In the genomic region with DNA sequence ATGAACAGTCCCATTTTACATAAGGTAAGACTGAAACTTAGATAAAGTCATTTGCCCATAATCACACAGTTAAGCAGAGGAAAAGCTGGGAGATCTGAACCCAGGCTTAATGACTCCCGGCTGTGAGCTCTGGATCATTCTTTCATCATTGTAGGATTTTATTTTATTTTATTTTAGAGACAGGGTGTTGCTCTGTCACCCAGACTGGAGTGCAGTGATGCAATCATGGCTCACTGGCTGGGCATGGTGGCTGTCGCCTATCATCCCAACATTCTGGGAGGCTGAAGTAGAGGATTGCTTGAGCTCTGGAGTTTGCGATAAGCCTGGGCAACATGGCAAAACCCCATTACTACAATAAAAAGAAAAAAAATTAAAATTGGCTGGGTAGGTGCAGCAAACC, we compare ENCODE assay signal across 18 cellular contexts.
"Had no signal": no experiment of that assay in that cellular context is flagged by ENCODE, and none has a peak within 500 bp of the region (broad histone marks: within the 10 kb centered on the region; RNA-seq: fewer than 3 reads in every experiment).

No MANE protein-coding gene starts in this region.

- DNase-seq: activated CD4-positive, alpha-beta T cell treated with anti-CD3 and anti-CD28 coated beads, Interleukin-2, amount 10 ng/mL, durations not matched to agents 7 days and 5 days; activated CD8-positive, alpha-beta memory T cell treated with anti-CD3 and anti-CD28 coated beads, Interleukin-2, amount 50 U/mL, for 4 hours; activated effector memory CD4-positive, alpha-beta T cell treated with Interleukin-2 at 50 U/mL for 16 hours; activated naive CD4-positive, alpha-beta T cell treated with anti-CD3 and anti-CD28 coated beads, Interleukin-2, amount 10 ng/mL, durations not matched to agents 7 days and 5 days; activated naive CD8-positive, alpha-beta T cell treated with anti-CD3 and anti-CD28 coated beads, Interleukin-2, amount 50 U/mL, for 24 hours; activated T-cell treated with anti-CD3 and anti-CD28 coated beads, Interleukin-2, amount 50 U/mL, for 4 hours; anterior cingulate cortex; cerebellar nuclear complex; effector CD8-positive, alpha-beta T cell; head of caudate nucleus; left lung; small intestine; stimulated activated CD4-positive, alpha-beta T cell treated with anti-CD3 and anti-CD28 coated beads, Interleukin-4, amount 100 ng/mL, for 24 hours; T-helper 1 cell; T-helper 9 cell; testis had no signal

- H3K4me3 ChIP-seq: left lung, right atrium auricular region, testis had no signal

- H3K27ac ChIP-seq: left lung, testis had no signal

- H3K4me1 ChIP-seq: left lung, right atrium auricular region had no signal

- ATAC-seq: activated naive CD8-positive, alpha-beta T cell treated with anti-CD3 and anti-CD28 coated beads, Interleukin-2, amount 50 U/mL, for 24 hours; activated T-cell treated with anti-CD3 and anti-CD28 coated beads, Interleukin-2, amount 50 U/mL, for 4 hours; left lung; stimulated activated effector memory CD8-positive, alpha-beta T cell treated with anti-CD3 and anti-CD28 coated beads, Interleukin-12 subunit alpha, Interleukin-12 subunit beta, amount 100 ng/mL, for 72 hours had no signal

- H3K36me3 ChIP-seq: left lung, right atrium auricular region had no signal

- H3K27me3 ChIP-seq: left lung, right atrium auricular region, testis had no signal

- H3K9me3 ChIP-seq: left lung, right atrium auricular region, testis had no signal
